ENCODE assay signal across 18 cellular contexts in genomic region chr6:144566868-144567615, GRCh38.
DNase-seq lines count a peak whose midpoint lies in the region; ATAC-seq, FAIRE-seq and TF ChIP-seq lines count a peak whose summit lies in the region.
"Had no signal": no experiment of that assay in that cellular context is flagged by ENCODE, and none has a peak within 500 bp of the region (broad histone marks: within the 10 kb centered on the region; RNA-seq: fewer than 3 reads in every experiment).

No MANE protein-coding gene starts in this region.

- no peaks in the 10 kb centered on the region for H3K9me3 ChIP-seq in HepG2 (ENCODE audit: low read length)
- H3K9me3 ChIP-seq in right lobe of liver = no peaks in the 10 kb centered on the region
- H3K9me3 ChIP-seq in astrocyte (ENCODE audit: insufficient read depth, low read depth, low read length) = no peaks in the 10 kb centered on the region
- H3K9me3 ChIP-seq: heart left ventricle, SJSA1 had no signal

- H3K9ac ChIP-seq in HepG2 (ENCODE audit: insufficient read depth, low read depth, low read length) = no peak overlapping the region
- no peak overlapping the region for H3K9ac ChIP-seq in astrocyte (ENCODE audit: low read length)

- H3K4me1 ChIP-seq in HepG2 (ENCODE audit: insufficient read depth, low read length) (no peaks in the 10 kb centered on the region), right lobe of liver (no peaks in the 10 kb centered on the region), astrocyte (ENCODE audit: insufficient read depth, low read length) (peaks cover 2% of the 10 kb centered on the region)
- H3K4me1 ChIP-seq: SJSA1 had no signal

- H3K27ac Mint-ChIP-seq in astrocyte (ENCODE audit: unreplicated experiment) = no peak overlapping the region
- no peak overlapping the region for H3K27ac Mint-ChIP-seq in stimulated activated naive CD8-positive, alpha-beta T cell treated with anti-CD3 and anti-CD28 coated beads, Interleukin-15, amount 100 ng/mL, for 72 hours

- TF ChIP-seq POLR2A in HepG2 (IDR thresholded peaks at IDR 0.05; ENCODE audit: insufficient read depth in 1 of 2, low read depth in 2 of 2, low read length in 2 of 2) (no peak), right lobe of liver (IDR thresholded peaks at IDR 0.05) (no peak), NB4 (IDR thresholded peaks at IDR 0.05; ENCODE audit: extremely low read depth, insufficient read length) (no peak)

- no peak for TF ChIP-seq EP300 in HepG2 (IDR thresholded peaks at IDR 0.05; ENCODE audit: low read depth in 2 of 2, low read length in 2 of 2)
- no peak for TF ChIP-seq EP300 in HepG2 (CRISPR knock-in tag; IDR thresholded peaks at IDR 0.05; ENCODE audit: borderline replicate concordance)

- FAIRE-seq in HepG2 (lab: Jason Lieb, UNC) (no peak), astrocyte (lab: Jason Lieb, UNC) (no peak)

- no peaks in the 10 kb centered on the region for H3K79me2 ChIP-seq in HepG2 (ENCODE audit: insufficient read depth, low read length)
- H3K79me2 ChIP-seq in astrocyte (ENCODE audit: insufficient read depth, low read length) = no peaks in the 10 kb centered on the region

- no peak overlapping the region for H3K27ac ChIP-seq in HepG2 (ENCODE audit: extremely low read length, insufficient read depth, low read length)
- H3K27ac ChIP-seq in right lobe of liver = no peak overlapping the region
- no peak overlapping the region for H3K27ac ChIP-seq in astrocyte (ENCODE audit: low read depth, low read length)
- H3K27ac ChIP-seq: heart left ventricle, SJSA1, VCaP had no signal

- CTCF ChIA-PET in HepG2 (lab: Yijun Ruan, JAX; ENCODE audit: low intra/inter-chr PET ratio, low total read pairs) = no interaction called here

- no peaks in the 10 kb centered on the region for H3K27me3 Mint-ChIP-seq in astrocyte (ENCODE audit: low read depth, unreplicated experiment)
- H3K27me3 Mint-ChIP-seq in stimulated activated naive CD8-positive, alpha-beta T cell treated with anti-CD3 and anti-CD28 coated beads, Interleukin-15, amount 100 ng/mL, for 72 hours = no peaks in the 10 kb centered on the region

- H3K27me3 ChIP-seq in HepG2 (ENCODE audit: control insufficient read depth in 1 of 2, insufficient read depth in 2 of 2, low read length in 2 of 2) = no peaks in the 10 kb centered on the region
- no peaks in the 10 kb centered on the region for H3K27me3 ChIP-seq in right lobe of liver
- H3K27me3 ChIP-seq in astrocyte (ENCODE audit: insufficient read depth, low read length) = no peaks in the 10 kb centered on the region
- H3K27me3 ChIP-seq: heart left ventricle, SJSA1 had no signal

- H2AFZ ChIP-seq in HepG2 (ENCODE audit: low read length) = no peak overlapping the region
- H2AFZ ChIP-seq in astrocyte (ENCODE audit: low read depth, low read length) = no peak overlapping the region

- DNase-seq in HepG2 (ENCODE audit: low spot score) (no peak), right lobe of liver (no peak), NB4 (ENCODE audit: low read depth) (peak; percentile 85), astrocyte (ENCODE audit: low read depth) (peak; percentile 29), COLO668 (lab: John Stamatoyannopoulos, UW; ENCODE audit: unreplicated experiment) (no peak), middle frontal gyrus (ENCODE audit: extremely low spot score, low spot score) (no peak)
- DNase-seq in stimulated activated naive CD8-positive, alpha-beta T cell treated with anti-CD3 and anti-CD28 coated beads, Interleukin-15, amount 100 ng/mL, for 72 hours = peak in 1 of 2 donors; percentile 14
- DNase-seq: activated T-cell treated with anti-CD3 and anti-CD28 coated beads, Interleukin-2, amount 50 U/mL, for 1 hour; anterior cingulate cortex; heart left ventricle; kidney glomerular epithelial cell; NCI-H1092; NK-92 treated with Interleukin-12 subunit alpha and Interleukin-12 subunit beta, amount 100 ng/mL, for 24 hours; posterior cingulate gyrus had no signal

- no peak for TF ChIP-seq RAD21 in HepG2 (CRISPR knock-in tag; IDR thresholded peaks at IDR 0.05)

- no peaks in the 10 kb centered on the region; the same call in 1 of the 2 replicates for H4K20me1 ChIP-seq in HepG2 (ENCODE audit: insufficient read depth, low read length)
- H4K20me1 ChIP-seq in astrocyte (ENCODE audit: insufficient read depth, low read length) = no peaks in the 10 kb centered on the region

- H3K4me1 Mint-ChIP-seq in astrocyte (ENCODE audit: low read depth, unreplicated experiment) = peaks cover 6% of the 10 kb centered on the region
- no peaks in the 10 kb centered on the region for H3K4me1 Mint-ChIP-seq in stimulated activated naive CD8-positive, alpha-beta T cell treated with anti-CD3 and anti-CD28 coated beads, Interleukin-15, amount 100 ng/mL, for 72 hours

- H3K4me3 Mint-ChIP-seq in astrocyte (ENCODE audit: unreplicated experiment) = no peak overlapping the region
- no peak overlapping the region for H3K4me3 Mint-ChIP-seq in stimulated activated naive CD8-positive, alpha-beta T cell treated with anti-CD3 and anti-CD28 coated beads, Interleukin-15, amount 100 ng/mL, for 72 hours

- intact Hi-C loops in HepG2 (cut with micrococcal nuclease; ENCODE audit: unreplicated experiment) (no loop called here), right lobe of liver (cut with DNase I) (no loop called here)

- BruUV-seq in HepG2 (replicated peaks; lab: Mats Ljungman, UMichigan) = no TSS peak

- H3K4me2 ChIP-seq in HepG2 (ENCODE audit: low read depth, low read length) (no peak overlapping the region), astrocyte (ENCODE audit: low read length) (no peak overlapping the region)

- 96% methylated on average over 3 of the region's 3 CpGs for WGBS in HepG2 (ENCODE audit: low lambda C conversion rate)
- 94% methylated on average over 3 of the region's 3 CpGs for WGBS in right lobe of liver (ENCODE audit: insufficient coverage, low coverage, low lambda C conversion rate, missing lambda C conversion rate)

- H3K9me3 Mint-ChIP-seq in astrocyte (ENCODE audit: unreplicated experiment) = no peaks in the 10 kb centered on the region
- H3K9me3 Mint-ChIP-seq in stimulated activated naive CD8-positive, alpha-beta T cell treated with anti-CD3 and anti-CD28 coated beads, Interleukin-15, amount 100 ng/mL, for 72 hours = no peaks in the 10 kb centered on the region

- H3K4me3 ChIP-seq in HepG2 (replicated peaks in 1 of 3; ENCODE audit: insufficient read depth in 1 of 3, low read depth in 2 of 3, low read length in 3 of 3) (no peak overlapping the region), right lobe of liver (no peak overlapping the region), NB4 (ENCODE audit: low read depth, low read length) (no peak overlapping the region), astrocyte (ENCODE audit: insufficient read depth, low read depth, low read length) (no peak overlapping the region)
- H3K4me3 ChIP-seq: heart left ventricle, SJSA1 had no signal

- peaks cover 8 to 34% of the 10 kb centered on the region in 2 experiments for H3K36me3 ChIP-seq in HepG2 (replicated peaks in 1 of 2; ENCODE audit: control insufficient read depth in 1 of 2, insufficient read depth in 2 of 2, low read length in 2 of 2)
- peaks cover 0 to 2% (median 0%) of the 10 kb centered on the region in 4 donors for H3K36me3 ChIP-seq in right lobe of liver
- H3K36me3 ChIP-seq in astrocyte (ENCODE audit: insufficient read depth, low read length) = no peaks in the 10 kb centered on the region

- no peak for TF ChIP-seq CTCF in HepG2 (CRISPR knock-in tag; IDR thresholded peaks at IDR 0.05)
- TF ChIP-seq CTCF in right lobe of liver (IDR thresholded peaks at IDR 0.05) = no peak
- no peak for TF ChIP-seq CTCF in NB4 (IDR thresholded peaks at IDR 0.05; ENCODE audit: low read depth, low read length)
- TF ChIP-seq CTCF in astrocyte (IDR thresholded peaks at IDR 0.05; ENCODE audit: insufficient read depth, low read depth, low read length) = no peak

- ATAC-seq in HepG2 = peak; percentile 45
- ATAC-seq in right lobe of liver = no peak
- peak; percentile 94 for ATAC-seq in stimulated activated naive CD8-positive, alpha-beta T cell treated with anti-CD3 and anti-CD28 coated beads, Interleukin-15, amount 100 ng/mL, for 72 hours
- ATAC-seq in GM18519 (IDR thresholded peaks at IDR 0.05; ENCODE audit: low FRiP score, unreplicated experiment) = no peak
- ATAC-seq: esophagus mucosa, heart left ventricle had no signal

- H3K36me3 Mint-ChIP-seq in astrocyte (ENCODE audit: low read depth, unreplicated experiment) = peaks cover 3% of the 10 kb centered on the region

- in situ Hi-C loops in HepG2 (cut with HindIII; ENCODE audit: extremely low pct_ligation_motif_present, low pct_unique_long_range_greater_than_20kb) = no loop called here

- POLR2A ChIA-PET in HepG2 (lab: Yijun Ruan, JAX) = no interaction called here

TF ChIP-seq in HepG2, 621 proteins besides CTCF, POLR2A, EP300 and RAD21:
- TF ChIP-seq ZNF629 (CRISPR knock-in tag; conservative IDR thresholded peaks at IDR 0.05) (no peak), ELF4 (CRISPR knock-in tag; IDR thresholded peaks at IDR 0.05; ENCODE audit: borderline replicate concordance) (no peak), NBN (conservative IDR thresholded peaks at IDR 0.05) (no peak), PLRG1 (conservative IDR thresholded peaks at IDR 0.05) (no peak), LRRFIP1 (CRISPR knock-in tag; conservative IDR thresholded peaks at IDR 0.05) (no peak), ATM (IDR thresholded peaks at IDR 0.05; ENCODE audit: borderline replicate concordance) (no peak), CCDC6 (CRISPR knock-in tag; IDR thresholded peaks at IDR 0.05) (no peak), SATB2 (CRISPR knock-in tag; IDR thresholded peaks at IDR 0.05) (no peak)

Comparison
In these comparisons a context has a peak if more than half of its experiments do, and no peak if none do; other contexts are left out.
1. ATAC-seq: peak in HepG2 (single experiment) and stimulated activated naive CD8-positive, alpha-beta T cell treated with anti-CD3 and anti-CD28 coated beads, Interleukin-15, amount 100 ng/mL, for 72 hours (single experiment); none in right lobe of liver (0 of 4) and GM18519 (single experiment).
2. DNase-seq: peak in NB4 (single experiment) and astrocyte (single experiment); none in HepG2 (single experiment), right lobe of liver (0 of 3), COLO668 (single experiment) and middle frontal gyrus (single experiment).